ENCODE assay signal across 8 cellular contexts in genomic region chr13:75635621-75636338, GRCh38. TPM values are rescaled to one million over a fixed set of nuclear protein-coding genes. Genes with fewer than 3 reads are reported as not detected.
DNase-seq lines count a peak whose midpoint lies in the region; ATAC-seq, FAIRE-seq and TF ChIP-seq lines count a peak whose summit lies in the region.

TSS of gene LMO7 (plus strand) at chr13:75636330. CDS start at chr13:75636658, 328 bp downstream.

- ATAC-seq in HG02943 (IDR thresholded peaks at IDR 0.05; ENCODE audit: low read depth, unreplicated experiment) (peak; percentile 52), gastroesophageal sphincter (peak; percentile 78)

- peak within 1 kb of the TSS; percentile 59 to 83 for H3K4me3 ChIP-seq in gastroesophageal sphincter
- peak within 1 kb of the TSS; percentile 57 to 60 for H3K4me3 ChIP-seq in neutrophil (ENCODE audit: low read depth in 1 of 2, low read length in 1 of 2)

- TF ChIP-seq CTCF in gastroesophageal sphincter (IDR thresholded peaks at IDR 0.05) (no peak), neutrophil (IDR thresholded peaks at IDR 0.05) (no peak)

- no peak for TF ChIP-seq EP300 in gastroesophageal sphincter (IDR thresholded peaks at IDR 0.05)

- no peaks in the 10 kb centered on the region for H3K9me3 ChIP-seq in gastroesophageal sphincter
- H3K9me3 ChIP-seq in neutrophil: no peaks in the 10 kb centered on the region

- H3K36me3 ChIP-seq in gastroesophageal sphincter (no peaks in the 10 kb centered on the region), neutrophil (no peaks in the 10 kb centered on the region)

- DNase-seq in stimulated activated CD4-positive, alpha-beta T cell treated with anti-CD3 and anti-CD28 coated beads, Interleukin-15, amount 100 ng/mL, for 1 hour (ENCODE audit: low read depth in 1 of 2, low spot score in 1 of 2): peak; percentile 10 to 18
- DNase-seq in stimulated activated CD4-positive, alpha-beta T cell treated with anti-CD3 and anti-CD28 coated beads, Interleukin-4, amount 100 ng/mL, for 24 hours: no peak
- DNase-seq in NOMO-1 treated with DMSO at 0.1 percent for 48 hours (lab: John Stamatoyannopoulos, UW; ENCODE audit: unreplicated experiment): peak; percentile 47
- peak; percentile 35 for DNase-seq in activated effector memory CD4-positive, alpha-beta T cell treated with Interleukin-2 at 50 U/mL for 16 hours
- DNase-seq in urothelium cell line (ENCODE audit: low spot score): peak; percentile 70

- H3K4me1 ChIP-seq in gastroesophageal sphincter (peaks cover 0 to 27% (median 6%) of the 10 kb centered on the region in 3 donors), neutrophil (ENCODE audit: control insufficient read depth in 1 of 2, insufficient read depth in 1 of 2, low read depth in 1 of 2, low read length in 1 of 2) (peaks cover 5 to 16% of the 10 kb centered on the region in 2 experiments)

- H3K27ac ChIP-seq in gastroesophageal sphincter (peak within 1 kb of the TSS in 3 of 4 donors; percentile 40 to 67 (median 61)), neutrophil (no peak within 1 kb of the TSS)

- H3K27me3 ChIP-seq in gastroesophageal sphincter (peaks cover 16% of the 10 kb centered on the region), neutrophil (peaks cover 68% of the 10 kb centered on the region)

- WGBS in gastroesophageal sphincter (ENCODE audit: low coverage in 1 of 2), 2 donors: no CpG with 5 or more reads among the region's 86 CpGs

- no peak for FAIRE-seq in urothelium cell line (lab: Jason Lieb, UNC)

- TF ChIP-seq POLR2A in gastroesophageal sphincter (IDR thresholded peaks at IDR 0.05): no peak

RNA-seq across cellular contexts. Expression of gene LMO7, which starts in this region (rescaled TPM):
- total RNA-seq in gastroesophageal sphincter: 10 to 100 TPM; 15.1 to 45.0 (median 26.8) TPM
